In genomic region chr6:152461556-152461955, GRCh38 we compare ENCODE assay signal across 19 cellular contexts.
A peak's percentile ranks its signal among the peaks of the same experiment; 100 is the strongest.
DNase-seq lines count a peak whose midpoint lies in the region; FAIRE-seq and TF ChIP-seq lines count a peak whose summit lies in the region.
"Had no signal": no experiment of that assay in that cellular context is flagged by ENCODE, and none has a peak within 500 bp of the region (broad histone marks: within the 10 kb centered on the region; RNA-seq: fewer than 3 reads in every experiment).

No MANE protein-coding gene starts in this region.

- H3K27ac ChIP-seq in GM23248 (no peak overlapping the region), fibroblast of lung (ENCODE audit: insufficient read depth, low read length) (no peak overlapping the region)
- H3K27ac ChIP-seq: BLaER1 treated with 17β-estradiol and CSF1 and Interleukin-3, amounts not matched to agents 10 nM and 100 nM; sigmoid colon; thyroid gland had no signal

- H3K27ac Mint-ChIP-seq in activated naive CD4-positive, alpha-beta T cell treated with anti-CD3 and anti-CD28 coated beads, Interleukin-2, amount 10 ng/mL, durations not matched to agents 7 days and 5 days: no peak overlapping the region
- H3K27ac Mint-ChIP-seq: nephron had no signal

- H3K4me1 Mint-ChIP-seq in activated naive CD4-positive, alpha-beta T cell treated with anti-CD3 and anti-CD28 coated beads, Interleukin-2, amount 10 ng/mL, durations not matched to agents 7 days and 5 days: peaks cover 8% of the 10 kb centered on the region

- TF ChIP-seq CTCF in fibroblast of lung (conservative IDR thresholded peaks at IDR 0.05 in 1 of 2, IDR thresholded peaks at IDR 0.05 in 1 of 2; ENCODE audit: low read depth in 1 of 2, low read length in 2 of 2): no peak

- H3F3A ChIP-seq in GM23248 (ENCODE audit: insufficient read depth): no peaks in the 10 kb centered on the region

- H3K9me3 ChIP-seq in GM23248 (ENCODE audit: low read depth) (no peaks in the 10 kb centered on the region), fibroblast of lung (ENCODE audit: control insufficient read depth, insufficient read depth, low read depth, low read length) (no peaks in the 10 kb centered on the region)
- H3K9me3 ChIP-seq: BLaER1 treated with 17β-estradiol and CSF1 and Interleukin-3, amounts not matched to agents 10 nM and 100 nM; sigmoid colon; thyroid gland had no signal

- peaks cover 12% of the 10 kb centered on the region for H3K4me1 ChIP-seq in GM23248 (ENCODE audit: insufficient read depth)
- H3K4me1 ChIP-seq in fibroblast of lung (ENCODE audit: control insufficient read depth, extremely low read depth, insufficient read depth, low read length): peaks cover 2% of the 10 kb centered on the region
- H3K4me1 ChIP-seq: sigmoid colon, thyroid gland had no signal

- H2AFZ ChIP-seq in GM23248 (0 out of 2 replicates have a peak overlapping the region, but pooled peaks have one; percentile 13), fibroblast of lung (ENCODE audit: low read length) (no peak overlapping the region)

- peak; percentile 8 for FAIRE-seq in RCC 7860 (lab: Jason Lieb, UNC)
- FAIRE-seq: GM12892 had no signal

- 58 to 66% methylated on average over 5 of the region's 5 CpGs for WGBS in GM23248 (ENCODE audit: low coverage in 1 of 2, low lambda C conversion rate in 2 of 2, missing lambda C conversion rate in 2 of 2), 2 experiments

- H3K27me3 ChIP-seq in GM23248 (replicated peaks; ENCODE audit: insufficient read depth) (no peaks in the 10 kb centered on the region), fibroblast of lung (ENCODE audit: control insufficient read depth, insufficient read depth, low read length) (no peaks in the 10 kb centered on the region)
- H3K27me3 ChIP-seq: BLaER1 treated with 17β-estradiol and CSF1 and Interleukin-3, amounts not matched to agents 10 nM and 100 nM; sigmoid colon; thyroid gland had no signal

- in situ Hi-C loops in GM23248 (cut with MboI): no loop called here

- no peaks in the 10 kb centered on the region for H3K9me3 Mint-ChIP-seq in activated naive CD4-positive, alpha-beta T cell treated with anti-CD3 and anti-CD28 coated beads, Interleukin-2, amount 10 ng/mL, durations not matched to agents 7 days and 5 days
- H3K9me3 Mint-ChIP-seq: nephron had no signal

- peak; percentile 51 for DNase-seq in GM23248
- DNase-seq in RCC 7860 (ENCODE audit: low spot score): no peak
- peak; percentile 4 to 9 for DNase-seq in fibroblast of lung (ENCODE audit: low read depth in 2 of 2)
- no peak for DNase-seq in activated naive CD4-positive, alpha-beta T cell treated with anti-CD3 and anti-CD28 coated beads, Interleukin-2, amount 10 ng/mL, durations not matched to agents 7 days and 5 days
- no peak for DNase-seq in 8988T
- no peak for DNase-seq in NCI-H2107 treated with DMSO at 0.1 percent for 48 hours (lab: John Stamatoyannopoulos, UW; ENCODE audit: unreplicated experiment)
- no peak for DNase-seq in cerebellum (ENCODE audit: low spot score)
- DNase-seq: activated CD4-positive, alpha-beta T cell treated with anti-CD3 and anti-CD28 coated beads, Interleukin-2, amount 50 U/mL, for 48 hours; aorta; hypothalamus; NCI-H2171 treated with DMSO at 0.1 percent for 48 hours; NCI-H69; sigmoid colon; stimulated activated naive CD4-positive, alpha-beta T cell treated with Interleukin-2 at 50 U/mL for 16 hours; T-helper 2 cell; thyroid gland had no signal

- H3K9ac ChIP-seq in GM23248 (no peak overlapping the region), fibroblast of lung (ENCODE audit: insufficient read depth, low read length) (no peak overlapping the region)

- no peaks in the 10 kb centered on the region for H3K9me2 ChIP-seq in GM23248 (ENCODE audit: insufficient read depth)

- no peak overlapping the region for H3K4me3 ChIP-seq in GM23248
- no peak overlapping the region for H3K4me3 ChIP-seq in fibroblast of lung (replicated peaks in 1 of 4; ENCODE audit: control extremely low read depth in 1 of 4, insufficient read depth in 1 of 4, low read depth in 3 of 4, low read length in 4 of 4)
- H3K4me3 ChIP-seq: BLaER1 treated with 17β-estradiol and CSF1 and Interleukin-3, amounts not matched to agents 10 nM and 100 nM; sigmoid colon; thyroid gland had no signal

- no peaks in the 10 kb centered on the region for H3K27me3 Mint-ChIP-seq in activated naive CD4-positive, alpha-beta T cell treated with anti-CD3 and anti-CD28 coated beads, Interleukin-2, amount 10 ng/mL, durations not matched to agents 7 days and 5 days

- H4K20me1 ChIP-seq in GM23248 (ENCODE audit: insufficient read depth): no peaks in the 10 kb centered on the region
- no peaks in the 10 kb centered on the region for H4K20me1 ChIP-seq in fibroblast of lung (ENCODE audit: control insufficient read depth, extremely low read depth, insufficient read depth, low read length)
- H4K20me1 ChIP-seq: BLaER1 treated with 17β-estradiol and CSF1 and Interleukin-3, amounts not matched to agents 10 nM and 100 nM had no signal

- no peaks in the 10 kb centered on the region for H3K79me2 ChIP-seq in GM23248 (ENCODE audit: insufficient read depth)
- H3K79me2 ChIP-seq in fibroblast of lung (ENCODE audit: control insufficient read depth, insufficient read depth, low read length): no peaks in the 10 kb centered on the region

- CTCF ChIA-PET in activated naive CD4-positive, alpha-beta T cell treated with anti-CD3 and anti-CD28 coated beads, Interleukin-2, amount 10 ng/mL, durations not matched to agents 7 days and 5 days (lab: Charles Lee): no interaction called here

- H3K36me3 Mint-ChIP-seq in activated naive CD4-positive, alpha-beta T cell treated with anti-CD3 and anti-CD28 coated beads, Interleukin-2, amount 10 ng/mL, durations not matched to agents 7 days and 5 days: no peaks in the 10 kb centered on the region

- no peaks in the 10 kb centered on the region for H3K36me3 ChIP-seq in GM23248 (ENCODE audit: low read depth)
- H3K36me3 ChIP-seq in fibroblast of lung (ENCODE audit: control insufficient read depth, insufficient read depth, low read length): no peaks in the 10 kb centered on the region
- H3K36me3 ChIP-seq: BLaER1 treated with 17β-estradiol and CSF1 and Interleukin-3, amounts not matched to agents 10 nM and 100 nM; sigmoid colon; thyroid gland had no signal

- H3K4me2 ChIP-seq in GM23248 (ENCODE audit: unreplicated experiment) (peak overlapping the region; percentile 61), fibroblast of lung (ENCODE audit: extremely low read depth, insufficient read depth, low read length) (no peak overlapping the region)
- H3K4me2 ChIP-seq: BLaER1 treated with 17β-estradiol and CSF1 and Interleukin-3, amounts not matched to agents 10 nM and 100 nM had no signal

- no peak overlapping the region for H3K4me3 Mint-ChIP-seq in activated naive CD4-positive, alpha-beta T cell treated with anti-CD3 and anti-CD28 coated beads, Interleukin-2, amount 10 ng/mL, durations not matched to agents 7 days and 5 days
- H3K4me3 Mint-ChIP-seq: nephron had no signal

Comparison
In these comparisons a context has a peak if more than half of its experiments do, and no peak if none do; other contexts are left out.
1. DNase-seq: peak in GM23248 (single experiment) and fibroblast of lung (2 of 2); none in RCC 7860 (single experiment), activated naive CD4-positive, alpha-beta T cell treated with anti-CD3 and anti-CD28 coated beads, Interleukin-2, amount 10 ng/mL, durations not matched to agents 7 days and 5 days (single experiment), 8988T (single experiment), NCI-H2107 treated with DMSO at 0.1 percent for 48 hours (single experiment) and cerebellum (single experiment).